16 cellular contexts compared by ENCODE assay signal in the genomic region with DNA sequence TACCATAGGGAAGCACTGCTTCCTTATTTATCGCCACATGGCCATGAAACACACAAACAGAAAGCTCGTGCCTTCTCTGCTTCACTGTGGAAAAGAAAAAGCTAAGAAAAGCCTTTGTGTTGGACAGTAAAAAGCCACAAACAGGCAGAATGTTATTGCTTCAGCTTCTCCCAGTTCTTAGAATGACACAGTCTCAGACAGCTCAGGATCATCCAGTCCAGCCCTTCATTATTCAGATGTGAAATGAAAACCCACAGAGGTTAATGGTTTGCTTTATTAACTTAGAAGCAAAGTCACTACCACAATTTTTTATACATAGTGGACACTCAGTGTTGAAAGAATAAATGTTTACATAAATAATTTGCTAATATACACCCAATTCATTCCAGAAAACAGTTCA.
DNase-seq lines count a peak whose midpoint lies in the region; ATAC-seq, FAIRE-seq and TF ChIP-seq lines count a peak whose summit lies in the region.
"Had no signal": no experiment of that assay in that cellular context is flagged by ENCODE, and none has a peak within 500 bp of the region (broad histone marks: within the 10 kb centered on the region; RNA-seq: fewer than 3 reads in every experiment).

No MANE protein-coding gene starts in this region.

- CTCF ChIA-PET in activated CD4-positive, alpha-beta memory T cell treated with anti-CD3 and anti-CD28 coated beads, Interleukin-2, amount 10 ng/mL, durations not matched to agents 7 days and 5 days (lab: Charles Lee): no interaction called here

- H3K4me3 ChIP-seq in kidney (ENCODE audit: low read length in 2 of 2): no peak overlapping the region
- H3K4me3 ChIP-seq: BLaER1 treated with 17β-estradiol and CSF1 and Interleukin-3, amounts not matched to agents 10 nM and 100 nM had no signal

- FAIRE-seq in kidney (lab: Jason Lieb, UNC): peak; percentile 81
- FAIRE-seq: astrocyte, frontal cortex had no signal

- H3K36me3 Mint-ChIP-seq in activated CD4-positive, alpha-beta memory T cell treated with anti-CD3 and anti-CD28 coated beads, Interleukin-2, amount 10 ng/mL, durations not matched to agents 7 days and 5 days (ENCODE audit: low read depth): no peaks in the 10 kb centered on the region
- H3K36me3 Mint-ChIP-seq: T-cell had no signal

- no peaks in the 10 kb centered on the region for H3K4me1 Mint-ChIP-seq in activated CD4-positive, alpha-beta memory T cell treated with anti-CD3 and anti-CD28 coated beads, Interleukin-2, amount 10 ng/mL, durations not matched to agents 7 days and 5 days
- H3K4me1 Mint-ChIP-seq: IgD-negative memory B cell, T-cell had no signal

- peak; percentile 80 for ATAC-seq in GM18907 (IDR thresholded peaks at IDR 0.05; ENCODE audit: unreplicated experiment)
- ATAC-seq in GM21737 (IDR thresholded peaks at IDR 0.05; ENCODE audit: unreplicated experiment): peak; percentile 73
- peak; percentile 61 for ATAC-seq in HG03432 (IDR thresholded peaks at IDR 0.05; ENCODE audit: unreplicated experiment)
- ATAC-seq in HG03520 (IDR thresholded peaks at IDR 0.05; ENCODE audit: unreplicated experiment): no peak
- ATAC-seq: activated T-cell treated with anti-CD3 and anti-CD28 coated beads, Interleukin-2, amount 50 U/mL, for 4 hours; T-cell had no signal

- H3K27ac Mint-ChIP-seq in activated CD4-positive, alpha-beta memory T cell treated with anti-CD3 and anti-CD28 coated beads, Interleukin-2, amount 10 ng/mL, durations not matched to agents 7 days and 5 days: no peak overlapping the region
- H3K27ac Mint-ChIP-seq: IgD-negative memory B cell, T-cell had no signal

- H3K9me3 Mint-ChIP-seq in activated CD4-positive, alpha-beta memory T cell treated with anti-CD3 and anti-CD28 coated beads, Interleukin-2, amount 10 ng/mL, durations not matched to agents 7 days and 5 days: no peaks in the 10 kb centered on the region
- H3K9me3 Mint-ChIP-seq: activated T-cell treated with anti-CD3 and anti-CD28 coated beads, Interleukin-2, amount 50 U/mL, for 4 hours; T-cell had no signal

- TF ChIP-seq CTCF in kidney (IDR thresholded peaks at IDR 0.05; ENCODE audit: borderline replicate concordance, extremely low read depth, insufficient read depth): no peak

- DNase-seq in kidney (no peak), RPMI8226 (no peak)
- DNase-seq in activated CD4-positive, alpha-beta memory T cell treated with anti-CD3 and anti-CD28 coated beads, Interleukin-2, amount 10 ng/mL, durations not matched to agents 7 days and 5 days: no peak
- no peak for DNase-seq in effector CD4-positive, alpha-beta T cell
- DNase-seq: activated CD4-positive, alpha-beta T cell treated with anti-CD3 and anti-CD28 coated beads for 4 hours; activated T-cell treated with anti-CD3 and anti-CD28 coated beads, Interleukin-2, amount 50 U/mL, for 4 hours; NCI-H1930; T-cell had no signal

- no peaks in the 10 kb centered on the region for H3K36me3 ChIP-seq in kidney (ENCODE audit: control insufficient read depth in 1 of 2, insufficient read depth in 2 of 2, low read length in 2 of 2)
- H3K36me3 ChIP-seq: BLaER1 treated with 17β-estradiol and CSF1 and Interleukin-3, amounts not matched to agents 10 nM and 100 nM had no signal

- H3K27me3 Mint-ChIP-seq in activated CD4-positive, alpha-beta memory T cell treated with anti-CD3 and anti-CD28 coated beads, Interleukin-2, amount 10 ng/mL, durations not matched to agents 7 days and 5 days: peaks cover 3% of the 10 kb centered on the region

- no peak overlapping the region for H3K4me3 Mint-ChIP-seq in activated CD4-positive, alpha-beta memory T cell treated with anti-CD3 and anti-CD28 coated beads, Interleukin-2, amount 10 ng/mL, durations not matched to agents 7 days and 5 days
- H3K4me3 Mint-ChIP-seq: activated T-cell treated with anti-CD3 and anti-CD28 coated beads, Interleukin-2, amount 50 U/mL, for 4 hours; IgD-negative memory B cell; T-cell had no signal

- intact Hi-C loops in kidney (cut with DNase I): no loop called here

- POLR2A ChIA-PET in activated CD4-positive, alpha-beta memory T cell treated with anti-CD3 and anti-CD28 coated beads, Interleukin-2, amount 10 ng/mL, durations not matched to agents 7 days and 5 days (lab: Charles Lee): no interaction called here

- no peaks in the 10 kb centered on the region for H3K9me3 ChIP-seq in kidney (ENCODE audit: control insufficient read depth in 1 of 2, low read length in 2 of 2)
- H3K9me3 ChIP-seq: BLaER1 treated with 17β-estradiol and CSF1 and Interleukin-3, amounts not matched to agents 10 nM and 100 nM had no signal

- peaks cover 6 to 11% of the 10 kb centered on the region in 2 donors for H3K4me1 ChIP-seq in kidney (ENCODE audit: control insufficient read depth in 1 of 2, insufficient read depth in 1 of 2, low read depth in 1 of 2, low read length in 2 of 2)

- peak overlapping the region; percentile 26 to 44 for H3K27ac ChIP-seq in kidney (ENCODE audit: low read depth in 2 of 2, low read length in 2 of 2)

- no peak overlapping the region for H3K9ac ChIP-seq in kidney (ENCODE audit: low read length in 2 of 2)
